17 cellular contexts compared by ENCODE assay signal in genomic region chr10:4003348-4003973, GRCh38.
"Had no signal": no experiment of that assay in that cellular context is flagged by ENCODE, and none has a peak within 500 bp of the region (broad histone marks: within the 10 kb centered on the region; RNA-seq: fewer than 3 reads in every experiment).

No MANE protein-coding gene starts in this region.

- H3K4me1 ChIP-seq: ascending aorta, breast epithelium, psoas muscle, right lobe of liver, thyroid gland had no signal

- H3K27ac ChIP-seq: ascending aorta, breast epithelium, lower lobe of right lung, psoas muscle, right lobe of liver, thyroid gland had no signal

- H3K27me3 ChIP-seq: ascending aorta, breast epithelium, right lobe of liver, thyroid gland had no signal

- H3K4me3 ChIP-seq: ascending aorta, breast epithelium, lower lobe of right lung, psoas muscle, right lobe of liver, thyroid gland had no signal

- H3K27ac Mint-ChIP-seq: activated naive CD4-positive, alpha-beta T cell treated with anti-CD3 and anti-CD28 coated beads for 36 hours; activated naive CD8-positive, alpha-beta T cell treated with anti-CD3 and anti-CD28 coated beads, Interleukin-2, amount 50 U/mL, for 24 hours; dendritic cell treated with granulocyte-macrophage colony-stimulating factor and Interleukin-4, amounts not matched to agents 40 ng/mL and 50 ng/mL, for 4 days; immature natural killer cell; mesothelial cell of epicardium had no signal

- H3K36me3 ChIP-seq: ascending aorta, breast epithelium, lower lobe of right lung, right lobe of liver, thyroid gland had no signal

- H3K27me3 Mint-ChIP-seq: activated naive CD8-positive, alpha-beta T cell treated with anti-CD3 and anti-CD28 coated beads, Interleukin-2, amount 50 U/mL, for 24 hours had no signal

- DNase-seq: activated CD4-positive, alpha-beta T cell treated with anti-CD3 and anti-CD28 coated beads for 1 hour; activated CD4-positive, alpha-beta T cell treated with anti-CD3 and anti-CD28 coated beads, Interleukin-2, amount 50 U/mL, for 4 hours; activated naive CD4-positive, alpha-beta T cell treated with anti-CD3 and anti-CD28 coated beads for 36 hours; activated naive CD8-positive, alpha-beta T cell treated with anti-CD3 and anti-CD28 coated beads, Interleukin-2, amount 50 U/mL, for 24 hours; activated T-cell treated with anti-CD3 and anti-CD28 coated beads for 4 hours; effector memory CD4-positive, alpha-beta T cell; foreskin melanocyte; immature natural killer cell; left cardiac atrium; lower lobe of right lung; psoas muscle; right lobe of liver; thyroid gland had no signal

- H3K4me1 Mint-ChIP-seq: immature natural killer cell had no signal

- H3K9me3 ChIP-seq: breast epithelium, lower lobe of right lung, right lobe of liver, thyroid gland had no signal

- ATAC-seq: activated naive CD8-positive, alpha-beta T cell treated with anti-CD3 and anti-CD28 coated beads, Interleukin-2, amount 50 U/mL, for 24 hours; left cardiac atrium; lower lobe of right lung; psoas muscle; right lobe of liver had no signal

- H3K4me3 Mint-ChIP-seq: activated naive CD4-positive, alpha-beta T cell treated with anti-CD3 and anti-CD28 coated beads for 36 hours; activated naive CD8-positive, alpha-beta T cell treated with anti-CD3 and anti-CD28 coated beads, Interleukin-2, amount 50 U/mL, for 24 hours; dendritic cell treated with granulocyte-macrophage colony-stimulating factor and Interleukin-4, amounts not matched to agents 40 ng/mL and 50 ng/mL, for 4 days; immature natural killer cell; mesothelial cell of epicardium had no signal
